ENCODE assay signal across 1 cellular context in genomic region chr2:144533221-144533620, GRCh38.
TF ChIP-seq lines count a peak whose summit lies in the region.

No MANE protein-coding gene starts in this region.

TF ChIP-seq in K562, 482 proteins besides CTCF, POLR2A, EP300 and RAD21 (continued from another document):
- peak; percentile 97 for TF ChIP-seq HINFP (tag; conservative IDR thresholded peaks at IDR 0.05; ENCODE audit: low read depth)
- no peak for TF ChIP-seq BCL6 (CRISPR knock-in tag; IDR thresholded peaks at IDR 0.05)
- TF ChIP-seq ESRRB (CRISPR knock-in tag; IDR thresholded peaks at IDR 0.05; ENCODE audit: borderline replicate concordance) = no peak
- TF ChIP-seq ZNF121 (CRISPR knock-in tag; conservative IDR thresholded peaks at IDR 0.05) = no peak
- peak; percentile 36 for TF ChIP-seq EGR1 (conservative IDR thresholded peaks at IDR 0.05)
- TF ChIP-seq TCF3 (CRISPR knock-in tag; IDR thresholded peaks at IDR 0.05) = 0 out of 2 replicates have a peak, but pooled peaks have one; percentile 18
- TF ChIP-seq ZKSCAN8 (CRISPR knock-in tag; IDR thresholded peaks at IDR 0.05) = no peak
- TF ChIP-seq CREB1 (IDR thresholded peaks at IDR 0.05) = no peak
- no peak for TF ChIP-seq CREB1 (CRISPR knock-in tag; IDR thresholded peaks at IDR 0.05)
- TF ChIP-seq HSF4 (CRISPR knock-in tag; IDR thresholded peaks at IDR 0.05; ENCODE audit: borderline replicate concordance) = no peak
- no peak for TF ChIP-seq NONO (IDR thresholded peaks at IDR 0.05; ENCODE audit: low read depth in 2 of 2, low read length in 1 of 2)
- TF ChIP-seq PKNOX1 (IDR thresholded peaks at IDR 0.05) = peak; percentile 13; the same call in 1 of the 2 replicates
- TF ChIP-seq ZNF395 (CRISPR knock-in tag; IDR thresholded peaks at IDR 0.05) = no peak
- no peak for TF ChIP-seq PATZ1 (CRISPR knock-in tag; IDR thresholded peaks at IDR 0.05; ENCODE audit: borderline replicate concordance)
- no peak for TF ChIP-seq ELF1 (tag; IDR thresholded peaks at IDR 0.05)
- no peak for TF ChIP-seq ZFP36 (IDR thresholded peaks at IDR 0.05; ENCODE audit: low read depth, low read length, partially characterized antibody)
- peak; percentile 30 for TF ChIP-seq MEIS2 (IDR thresholded peaks at IDR 0.05; ENCODE audit: partially characterized antibody)
- TF ChIP-seq CBFA2T3 (IDR thresholded peaks at IDR 0.05) = peak; percentile 36; the same call in 1 of the 2 replicates
- TF ChIP-seq PTTG1 (tag; IDR thresholded peaks at IDR 0.05; ENCODE audit: low read depth) = no peak
- TF ChIP-seq NR2C1 (IDR thresholded peaks at IDR 0.05) = no peak
- no peak for TF ChIP-seq NR2C1 (tag; IDR thresholded peaks at IDR 0.05)
- TF ChIP-seq CC2D1A (IDR thresholded peaks at IDR 0.05) = peak; percentile 99
- no peak for TF ChIP-seq TBL1XR1 (IDR thresholded peaks at IDR 0.05; ENCODE audit: low read length in 2 of 2)
